In the genomic region with DNA sequence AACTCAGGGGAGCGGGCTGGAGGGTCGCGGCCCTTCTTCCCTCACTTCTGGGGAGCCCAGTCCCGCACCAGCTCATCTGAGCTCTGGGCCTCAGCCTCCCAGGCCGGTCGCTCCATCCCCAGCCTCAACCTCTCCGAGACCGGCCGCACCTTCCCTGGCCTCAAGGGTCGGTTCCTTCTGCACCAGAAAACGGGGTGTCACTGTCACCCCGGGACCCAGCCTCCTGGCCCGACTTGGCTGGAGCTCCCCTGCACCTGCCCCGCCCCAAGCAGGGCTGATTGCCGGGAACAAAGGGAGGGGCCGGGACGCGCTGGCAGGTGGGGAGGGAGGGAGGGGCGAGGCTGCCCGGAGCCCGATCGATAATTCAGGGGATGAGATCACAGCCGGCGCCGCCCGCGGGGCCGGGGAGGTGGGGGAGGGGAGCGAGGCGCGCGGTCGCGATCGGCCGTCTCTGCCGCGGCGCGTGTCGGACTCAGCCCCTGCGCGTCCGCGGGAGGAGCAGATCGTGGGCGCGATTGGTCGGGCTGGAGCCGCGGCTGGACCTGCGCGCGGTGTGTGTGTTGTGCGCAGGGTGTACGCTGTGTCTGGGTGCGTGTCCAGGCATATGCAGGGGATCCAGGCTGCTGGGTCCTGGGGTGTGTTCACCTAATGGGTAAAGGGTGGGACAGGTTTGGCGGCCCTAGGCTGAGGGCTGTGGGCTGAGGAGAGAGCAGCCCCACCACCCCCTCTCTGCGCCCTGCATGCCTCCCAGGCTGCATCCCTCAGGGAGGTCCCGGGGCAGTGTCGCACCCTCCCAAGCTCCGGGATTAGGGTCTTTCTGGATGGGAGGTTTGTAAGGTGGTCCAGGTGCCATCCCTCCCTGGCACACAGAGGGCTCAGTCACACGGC, we compare ENCODE assay signal across 1 cellular context.
A peak's percentile ranks its signal among the peaks of the same experiment; 100 is the strongest.
TF ChIP-seq lines count a peak whose summit lies in the region.

No MANE protein-coding gene starts in this region.

TF ChIP-seq in HEK293, 187 proteins besides CTCF, POLR2A, EP300 and RAD21 (continued from another document):
- TF ChIP-seq, protein P1, sequence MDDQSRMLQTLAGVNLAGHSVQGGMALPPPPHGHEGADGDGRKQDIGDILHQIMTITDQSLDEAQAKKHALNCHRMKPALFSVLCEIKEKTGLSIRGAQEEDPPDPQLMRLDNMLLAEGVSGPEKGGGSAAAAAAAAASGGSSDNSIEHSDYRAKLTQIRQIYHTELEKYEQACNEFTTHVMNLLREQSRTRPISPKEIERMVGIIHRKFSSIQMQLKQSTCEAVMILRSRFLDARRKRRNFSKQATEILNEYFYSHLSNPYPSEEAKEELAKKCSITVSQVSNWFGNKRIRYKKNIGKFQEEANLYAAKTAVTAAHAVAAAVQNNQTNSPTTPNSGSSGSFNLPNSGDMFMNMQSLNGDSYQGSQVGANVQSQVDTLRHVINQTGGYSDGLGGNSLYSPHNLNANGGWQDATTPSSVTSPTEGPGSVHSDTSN (CRISPR knock-in tag; IDR thresholded peaks at IDR 0.05) = no peak
- TF ChIP-seq INSM2 (tag by site-specific recombination; IDR thresholded peaks at IDR 0.05) = no peak
- TF ChIP-seq, protein P2, sequence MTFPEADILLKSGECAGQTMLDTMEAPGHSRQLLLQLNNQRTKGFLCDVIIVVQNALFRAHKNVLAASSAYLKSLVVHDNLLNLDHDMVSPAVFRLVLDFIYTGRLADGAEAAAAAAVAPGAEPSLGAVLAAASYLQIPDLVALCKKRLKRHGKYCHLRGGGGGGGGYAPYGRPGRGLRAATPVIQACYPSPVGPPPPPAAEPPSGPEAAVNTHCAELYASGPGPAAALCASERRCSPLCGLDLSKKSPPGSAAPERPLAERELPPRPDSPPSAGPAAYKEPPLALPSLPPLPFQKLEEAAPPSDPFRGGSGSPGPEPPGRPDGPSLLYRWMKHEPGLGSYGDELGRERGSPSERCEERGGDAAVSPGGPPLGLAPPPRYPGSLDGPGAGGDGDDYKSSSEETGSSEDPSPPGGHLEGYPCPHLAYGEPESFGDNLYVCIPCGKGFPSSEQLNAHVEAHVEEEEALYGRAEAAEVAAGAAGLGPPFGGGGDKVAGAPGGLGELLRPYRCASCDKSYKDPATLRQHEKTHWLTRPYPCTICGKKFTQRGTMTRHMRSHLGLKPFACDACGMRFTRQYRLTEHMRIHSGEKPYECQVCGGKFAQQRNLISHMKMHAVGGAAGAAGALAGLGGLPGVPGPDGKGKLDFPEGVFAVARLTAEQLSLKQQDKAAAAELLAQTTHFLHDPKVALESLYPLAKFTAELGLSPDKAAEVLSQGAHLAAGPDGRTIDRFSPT (tag by site-specific recombination; IDR thresholded peaks at IDR 0.05) = peak; percentile 84
- peak; percentile 69; the same call in 1 of the 2 replicates for TF ChIP-seq ZEB2 (tag by site-specific recombination; IDR thresholded peaks at IDR 0.05)
- TF ChIP-seq PRDM1 (tag by site-specific recombination; IDR thresholded peaks at IDR 0.05) = no peak
- peak; percentile 57 for TF ChIP-seq ZNF629 (tag by site-specific recombination; IDR thresholded peaks at IDR 0.05)
- TF ChIP-seq, protein P3, sequence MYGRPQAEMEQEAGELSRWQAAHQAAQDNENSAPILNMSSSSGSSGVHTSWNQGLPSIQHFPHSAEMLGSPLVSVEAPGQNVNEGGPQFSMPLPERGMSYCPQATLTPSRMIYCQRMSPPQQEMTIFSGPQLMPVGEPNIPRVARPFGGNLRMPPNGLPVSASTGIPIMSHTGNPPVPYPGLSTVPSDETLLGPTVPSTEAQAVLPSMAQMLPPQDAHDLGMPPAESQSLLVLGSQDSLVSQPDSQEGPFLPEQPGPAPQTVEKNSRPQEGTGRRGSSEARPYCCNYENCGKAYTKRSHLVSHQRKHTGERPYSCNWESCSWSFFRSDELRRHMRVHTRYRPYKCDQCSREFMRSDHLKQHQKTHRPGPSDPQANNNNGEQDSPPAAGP (tag by site-specific recombination; IDR thresholded peaks at IDR 0.05) = peak; percentile 85
- peak; percentile 62 for TF ChIP-seq GLIS1 (tag by site-specific recombination; IDR thresholded peaks at IDR 0.05)
- no peak for TF ChIP-seq ZNF302 (tag by site-specific recombination; IDR thresholded peaks at IDR 0.05; ENCODE audit: low read depth)
- TF ChIP-seq ZNF169 (tag by site-specific recombination; IDR thresholded peaks at IDR 0.05) = no peak
- TF ChIP-seq ZNF404 (tag by site-specific recombination; IDR thresholded peaks at IDR 0.05) = no peak
- peak; percentile 51 for TF ChIP-seq SP3 (tag by site-specific recombination; IDR thresholded peaks at IDR 0.05)
- peak; percentile 58; the same call in 1 of the 2 replicates for TF ChIP-seq ZNF600 (tag by site-specific recombination; IDR thresholded peaks at IDR 0.05)
- peak; percentile 67; the same call in 1 of the 2 replicates for TF ChIP-seq TCF7L2 (IDR thresholded peaks at IDR 0.05; ENCODE audit: borderline replicate concordance, low read depth, low read length)
- TF ChIP-seq SCRT2 (tag by site-specific recombination; IDR thresholded peaks at IDR 0.05) = peak; percentile 61
- no peak for TF ChIP-seq ZNF747 (tag by site-specific recombination; IDR thresholded peaks at IDR 0.05)
- TF ChIP-seq KLF1 (tag by site-specific recombination; IDR thresholded peaks at IDR 0.05) = peak; percentile 83
- TF ChIP-seq HOXC10 (CRISPR knock-in tag; IDR thresholded peaks at IDR 0.05) = no peak
- peak; percentile 69 for TF ChIP-seq ZFHX2 (tag by site-specific recombination; conservative IDR thresholded peaks at IDR 0.05)
- peak; percentile 46; the same call in 1 of the 2 replicates for TF ChIP-seq GLIS2 (tag by site-specific recombination; IDR thresholded peaks at IDR 0.05)
- peak; percentile 48; the same call in 1 of the 2 replicates for TF ChIP-seq KLF16 (tag by site-specific recombination; IDR thresholded peaks at IDR 0.05)
- peak; percentile 15; the same call in 1 of the 2 replicates for TF ChIP-seq ZNF239 (tag by site-specific recombination; IDR thresholded peaks at IDR 0.05)
- peak; percentile 73 for TF ChIP-seq ZNF335 (tag by site-specific recombination; conservative IDR thresholded peaks at IDR 0.05)
- peak; percentile 70; the same call in 1 of the 2 replicates for TF ChIP-seq KLF8 (tag by site-specific recombination; IDR thresholded peaks at IDR 0.05)
- TF ChIP-seq ZNF639 (tag by site-specific recombination; IDR thresholded peaks at IDR 0.05) = 0 out of 2 replicates have a peak, but pooled peaks have one; percentile 20
- peak; percentile 84 for TF ChIP-seq IKZF3 (tag by site-specific recombination; IDR thresholded peaks at IDR 0.05)
- no peak for TF ChIP-seq ZNF558 (tag by site-specific recombination; IDR thresholded peaks at IDR 0.05)
- no peak for TF ChIP-seq ZFP69B (tag by site-specific recombination; IDR thresholded peaks at IDR 0.05)
- TF ChIP-seq ZNF837 (tag by site-specific recombination; IDR thresholded peaks at IDR 0.05) = 0 out of 2 replicates have a peak, but pooled peaks have one; percentile 46
- TF ChIP-seq SP2 (tag by site-specific recombination; IDR thresholded peaks at IDR 0.05) = peak; percentile 60
- TF ChIP-seq, protein P4, sequence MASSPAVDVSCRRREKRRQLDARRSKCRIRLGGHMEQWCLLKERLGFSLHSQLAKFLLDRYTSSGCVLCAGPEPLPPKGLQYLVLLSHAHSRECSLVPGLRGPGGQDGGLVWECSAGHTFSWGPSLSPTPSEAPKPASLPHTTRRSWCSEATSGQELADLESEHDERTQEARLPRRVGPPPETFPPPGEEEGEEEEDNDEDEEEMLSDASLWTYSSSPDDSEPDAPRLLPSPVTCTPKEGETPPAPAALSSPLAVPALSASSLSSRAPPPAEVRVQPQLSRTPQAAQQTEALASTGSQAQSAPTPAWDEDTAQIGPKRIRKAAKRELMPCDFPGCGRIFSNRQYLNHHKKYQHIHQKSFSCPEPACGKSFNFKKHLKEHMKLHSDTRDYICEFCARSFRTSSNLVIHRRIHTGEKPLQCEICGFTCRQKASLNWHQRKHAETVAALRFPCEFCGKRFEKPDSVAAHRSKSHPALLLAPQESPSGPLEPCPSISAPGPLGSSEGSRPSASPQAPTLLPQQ (tag by site-specific recombination; IDR thresholded peaks at IDR 0.05) = peak; percentile 61; the same call in 1 of the 2 replicates
- peak; percentile 56 for TF ChIP-seq KLF7 (tag by site-specific recombination; IDR thresholded peaks at IDR 0.05; ENCODE audit: borderline replicate concordance)
- 0 out of 2 replicates have a peak, but pooled peaks have one; percentile 31 for TF ChIP-seq ZSCAN30 (tag by site-specific recombination; IDR thresholded peaks at IDR 0.05)
- TF ChIP-seq EGR2 (tag by site-specific recombination; IDR thresholded peaks at IDR 0.05; ENCODE audit: low read depth) = 0 out of 2 replicates have a peak, but pooled peaks have one; percentile 28
- TF ChIP-seq ZNF398 (tag by site-specific recombination; IDR thresholded peaks at IDR 0.05) = peak; percentile 74
- TF ChIP-seq ZBTB8A (tag by site-specific recombination; IDR thresholded peaks at IDR 0.05) = peak; percentile 92
- peak; percentile 53; the same call in 1 of the 2 replicates for TF ChIP-seq ZXDB (tag by site-specific recombination; IDR thresholded peaks at IDR 0.05)
- TF ChIP-seq, protein P5, sequence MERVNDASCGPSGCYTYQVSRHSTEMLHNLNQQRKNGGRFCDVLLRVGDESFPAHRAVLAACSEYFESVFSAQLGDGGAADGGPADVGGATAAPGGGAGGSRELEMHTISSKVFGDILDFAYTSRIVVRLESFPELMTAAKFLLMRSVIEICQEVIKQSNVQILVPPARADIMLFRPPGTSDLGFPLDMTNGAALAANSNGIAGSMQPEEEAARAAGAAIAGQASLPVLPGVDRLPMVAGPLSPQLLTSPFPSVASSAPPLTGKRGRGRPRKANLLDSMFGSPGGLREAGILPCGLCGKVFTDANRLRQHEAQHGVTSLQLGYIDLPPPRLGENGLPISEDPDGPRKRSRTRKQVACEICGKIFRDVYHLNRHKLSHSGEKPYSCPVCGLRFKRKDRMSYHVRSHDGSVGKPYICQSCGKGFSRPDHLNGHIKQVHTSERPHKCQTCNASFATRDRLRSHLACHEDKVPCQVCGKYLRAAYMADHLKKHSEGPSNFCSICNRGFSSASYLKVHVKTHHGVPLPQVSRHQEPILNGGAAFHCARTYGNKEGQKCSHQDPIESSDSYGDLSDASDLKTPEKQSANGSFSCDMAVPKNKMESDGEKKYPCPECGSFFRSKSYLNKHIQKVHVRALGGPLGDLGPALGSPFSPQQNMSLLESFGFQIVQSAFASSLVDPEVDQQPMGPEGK (tag by site-specific recombination; IDR thresholded peaks at IDR 0.05) = peak; percentile 77
- TF ChIP-seq, protein P6, sequence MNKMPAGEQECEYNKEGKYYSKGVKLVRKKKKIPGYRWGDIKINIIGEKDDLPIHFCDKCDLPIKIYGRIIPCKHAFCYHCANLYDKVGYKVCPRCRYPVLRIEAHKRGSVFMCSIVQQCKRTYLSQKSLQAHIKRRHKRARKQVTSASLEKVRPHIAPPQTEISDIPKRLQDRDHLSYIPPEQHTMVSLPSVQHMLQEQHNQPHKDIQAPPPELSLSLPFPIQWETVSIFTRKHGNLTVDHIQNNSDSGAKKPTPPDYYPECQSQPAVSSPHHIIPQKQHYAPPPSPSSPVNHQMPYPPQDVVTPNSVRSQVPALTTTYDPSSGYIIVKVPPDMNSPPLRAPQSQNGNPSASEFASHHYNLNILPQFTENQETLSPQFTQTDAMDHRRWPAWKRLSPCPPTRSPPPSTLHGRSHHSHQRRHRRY (tag by site-specific recombination; IDR thresholded peaks at IDR 0.05) = no peak
- peak; percentile 80 for TF ChIP-seq KLF9 (tag by site-specific recombination; IDR thresholded peaks at IDR 0.05; ENCODE audit: low read depth)
TF ChIP-seq in HEK293: peak in this region for 45.
